Comparison of ENCODE assay signal across 8 cellular contexts in genomic region chr11:67301951-67302516, GRCh38. TPM values are rescaled to one million over a fixed set of nuclear protein-coding genes. Genes with fewer than 3 reads are reported as not detected.
A peak's percentile ranks its signal among the peaks of the same experiment; 100 is the strongest.
DNase-seq lines count a peak whose midpoint lies in the region; TF ChIP-seq lines count a peak whose summit lies in the region.

No MANE protein-coding gene starts in this region.

- peaks cover 21% of the 10 kb centered on the region for H3K4me1 Mint-ChIP-seq in chondrocyte (ENCODE audit: low read depth)

- H3K36me3 ChIP-seq in liver (ENCODE audit: control insufficient read depth in 4 of 4, insufficient read depth in 3 of 4, low read depth in 1 of 4, low read length in 3 of 4) (peaks cover 5 to 18% (median 8%) of the 10 kb centered on the region in 4 donors), urinary bladder (ENCODE audit: insufficient read depth) (peaks cover 6% of the 10 kb centered on the region)

- H3K4me3 Mint-ChIP-seq in chondrocyte (ENCODE audit: unreplicated experiment), result peak overlapping the region; percentile 62

- peak overlapping the region; percentile 74 to 75 for H3K27ac ChIP-seq in liver (ENCODE audit: low read depth in 1 of 2, low read length in 2 of 2)
- peak overlapping the region; percentile 91 for H3K27ac ChIP-seq in urinary bladder (ENCODE audit: low read depth)

- H3K27me3 ChIP-seq in liver (ENCODE audit: control insufficient read depth in 4 of 4, insufficient read depth in 4 of 4, low read length in 3 of 4), result no peaks in the 10 kb centered on the region

- DNase-seq in NCI-H1417 (lab: John Stamatoyannopoulos, UW), result peak; percentile 33 to 58 (median 48)
- no peak for DNase-seq in NCI-H1417 treated with DMSO at 0.1 percent for 48 hours (lab: John Stamatoyannopoulos, UW)
- peak; percentile 34 for DNase-seq in NCI-H460 (ENCODE audit: extremely low read depth, low read depth)
- peak; percentile 87 for DNase-seq in chondrocyte (ENCODE audit: low spot score)
- DNase-seq in hippocampal formation (lab: John Stamatoyannopoulos, UW), result no peak
- no peak for DNase-seq in NCI-H1436 treated with DMSO at 0.1 percent for 48 hours (lab: John Stamatoyannopoulos, UW)

- H3K9me3 ChIP-seq in liver (ENCODE audit: control insufficient read depth in 4 of 4, low read length in 3 of 4), result no peaks in the 10 kb centered on the region

- H3K27ac Mint-ChIP-seq in chondrocyte (ENCODE audit: unreplicated experiment), result no peak overlapping the region

- H3K9me3 Mint-ChIP-seq in chondrocyte (ENCODE audit: low read depth), result no peaks in the 10 kb centered on the region

- H3K9ac ChIP-seq in liver (ENCODE audit: low read depth in 1 of 2, low read length in 2 of 2), result peak overlapping the region in 1 of 2 donors; percentile 62

- peak overlapping the region; percentile 71 to 88 (median 83) for H3K4me3 ChIP-seq in liver (ENCODE audit: low read depth in 1 of 3, low read length in 3 of 3)
- peak overlapping the region; percentile 2 for H3K4me3 ChIP-seq in urinary bladder (ENCODE audit: low read depth, low read length)

- no peak for TF ChIP-seq RAD21 in liver (IDR thresholded peaks at IDR 0.05)

- peaks cover 11% of the 10 kb centered on the region for H3K36me3 Mint-ChIP-seq in chondrocyte (ENCODE audit: low read depth)

- 38% methylated on average over 15 of the region's 15 CpGs for WGBS in liver
- 57% methylated on average over 15 of the region's 15 CpGs for WGBS in urinary bladder

- peaks cover 13 to 35% (median 20%) of the 10 kb centered on the region in 4 donors for H3K4me1 ChIP-seq in liver (ENCODE audit: control insufficient read depth in 4 of 4, insufficient read depth in 4 of 4, low read length in 3 of 4)
- no peaks in the 10 kb centered on the region for H3K4me1 ChIP-seq in urinary bladder (ENCODE audit: insufficient read depth)

- TF ChIP-seq CTCF in chondrocyte (IDR thresholded peaks at IDR 0.05), result no peak
- TF ChIP-seq CTCF in liver (IDR thresholded peaks at IDR 0.05; ENCODE audit: low read depth, low read length, missing input control), result no peak

- no peaks in the 10 kb centered on the region for H3K27me3 Mint-ChIP-seq in chondrocyte (ENCODE audit: low read depth)

TF ChIP-seq in liver, 16 proteins besides CTCF, POLR2A, EP300 and RAD21:
- TF ChIP-seq HNF4G (IDR thresholded peaks at IDR 0.05), result no peak
- TF ChIP-seq MAX (IDR thresholded peaks at IDR 0.05), result no peak
- TF ChIP-seq YY1 (IDR thresholded peaks at IDR 0.05), result no peak

RNA-seq across cellular contexts. Expression of gene SSH3, which starts 1.3 kb away (rescaled TPM):
- total RNA-seq in NCI-H460 (2014; rRNA removed; shearing (Covaris generic)), result 5.0 and 8.6 TPM in 2 replicates
- 55.0 and 71.8 TPM in 2 replicates for polyA plus RNA-seq in NCI-H460 (2014; cell fraction: nucleus; rRNA removed)
- total RNA-seq in chondrocyte (19.8 to 30.0 TPM (median 28.4 TPM) in 3 replicates), liver (10 to 100 TPM in 1 of 2 donors, 1 to 10 TPM in 1; 4.8 to 10.4 TPM), urinary bladder (23.6 TPM)
- polyA plus RNA-seq in liver (1 to 10 TPM; 7.6 to 8.7 TPM), urinary bladder (52.7 TPM)

RNA-seq across cellular contexts. Expression of gene ANKRD13D, which starts 12.9 kb away (rescaled TPM):
- total RNA-seq in NCI-H460 (2014; rRNA removed; shearing (Covaris generic)), result 14.3 and 21.2 TPM in 2 replicates
- polyA plus RNA-seq in NCI-H460 (2014; cell fraction: nucleus; rRNA removed), result 82.4 and 84.6 TPM in 2 replicates
- total RNA-seq in chondrocyte (40.0 to 51.8 TPM (median 47.8 TPM) in 3 replicates), liver (10 to 100 TPM in 1 of 2 donors, 1 to 10 TPM in 1; 5.6 to 15.0 TPM), urinary bladder (25.2 TPM)
- polyA plus RNA-seq in liver (1 to 10 TPM; 5.5 to 6.1 TPM), urinary bladder (44.0 TPM)

RNA-seq across cellular contexts. Expression of gene GRK2, which starts 35.8 kb away (rescaled TPM):
- total RNA-seq in NCI-H460 (2014; rRNA removed; shearing (Covaris generic)), result 39.2 and 40.7 TPM in 2 replicates
- polyA plus RNA-seq in NCI-H460 (2014; cell fraction: nucleus; rRNA removed), result 80.1 and 123 TPM in 2 replicates
- 34.0 to 38.3 TPM (median 36.1 TPM) in 3 replicates for total RNA-seq in chondrocyte
- total RNA-seq in liver, result 10 to 100 TPM; 35.0 to 41.4 TPM
- 10 to 100 TPM; 13.4 to 28.4 TPM for polyA plus RNA-seq in liver
- total RNA-seq in urinary bladder, result 21.1 TPM
- 66.3 TPM for polyA plus RNA-seq in urinary bladder

RNA-seq across cellular contexts. Expression of gene POLD4, which starts 51.3 kb away (rescaled TPM):
- total RNA-seq in NCI-H460 (2014; rRNA removed; shearing (Covaris generic)), result 62.8 and 75.5 TPM in 2 replicates
- 91.6 and 132 TPM in 2 replicates for polyA plus RNA-seq in NCI-H460 (2014; cell fraction: nucleus; rRNA removed)
- total RNA-seq in chondrocyte, result 48.8 to 67.7 TPM (median 63.4 TPM) in 3 replicates
- total RNA-seq in liver, result 10 to 100 TPM; 18.8 to 53.0 TPM
- polyA plus RNA-seq in liver, result 100 to 1,000 TPM; 119 to 246 TPM
- 8.8 TPM for total RNA-seq in urinary bladder
- polyA plus RNA-seq in urinary bladder, result 157 TPM

Comparison
In these comparisons a context has a peak if more than half of its experiments do, and no peak if none do; other contexts are left out.
1. DNase-seq: peak in NCI-H1417 (3 of 3), NCI-H460 (single experiment) and chondrocyte (single experiment); none in NCI-H1417 treated with DMSO at 0.1 percent for 48 hours (single experiment), hippocampal formation (0 of 2) and NCI-H1436 treated with DMSO at 0.1 percent for 48 hours (single experiment).